ENCODE assay signal across 17 cellular contexts in the genomic region with DNA sequence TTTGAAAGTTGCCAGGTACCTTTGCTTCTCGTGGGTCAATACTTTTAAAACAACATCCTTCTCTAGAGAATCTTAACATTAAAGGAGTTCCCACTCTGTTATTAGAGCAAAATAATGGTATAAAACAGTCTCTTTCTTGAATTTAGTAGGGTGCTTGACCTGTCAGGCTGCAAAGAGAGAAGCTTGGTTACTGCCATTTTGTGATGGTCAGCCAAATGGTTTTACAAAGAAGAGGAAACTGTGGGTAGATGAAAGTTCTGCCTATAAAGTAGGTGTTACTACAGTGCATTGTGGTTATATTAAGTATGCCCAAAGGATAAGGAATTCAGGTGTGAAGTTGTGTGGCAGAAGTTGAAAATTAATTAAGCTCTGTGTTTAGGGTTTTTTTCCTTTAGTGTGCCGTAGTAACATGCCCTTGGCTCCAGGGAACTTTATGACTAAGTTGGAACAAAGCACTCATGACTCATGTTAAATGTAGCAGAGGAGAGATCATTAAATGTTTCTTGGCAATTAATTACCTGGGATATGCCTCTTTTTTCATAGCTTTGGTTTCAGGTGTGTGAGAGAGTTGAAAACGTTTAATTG.
DNase-seq lines count a peak whose midpoint lies in the region; ATAC-seq, FAIRE-seq and TF ChIP-seq lines count a peak whose summit lies in the region.
"Had no signal": no experiment of that assay in that cellular context is flagged by ENCODE, and none has a peak within 500 bp of the region (broad histone marks: within the 10 kb centered on the region; RNA-seq: fewer than 3 reads in every experiment).

No MANE protein-coding gene starts in this region.

- H3K9me3 ChIP-seq in GM23248 (ENCODE audit: low read depth) (no peaks in the 10 kb centered on the region), osteoblast (ENCODE audit: low read depth, low read length) (no peaks in the 10 kb centered on the region)
- H3K9me3 ChIP-seq: heart left ventricle, sigmoid colon had no signal

- FAIRE-seq in RCC 7860 (lab: Jason Lieb, UNC) = peak; percentile 97

- ATAC-seq in esophagus mucosa (peak; percentile 94), GM19324 (IDR thresholded peaks at IDR 0.05; ENCODE audit: low FRiP score, unreplicated experiment) (no peak)
- ATAC-seq: activated T-cell treated with anti-CD3 and anti-CD28 coated beads, Interleukin-2, amount 50 U/mL, for 4 hours; heart left ventricle; left ventricle myocardium superior; natural killer cell treated with Interleukin-12 subunit alpha and Interleukin-12 subunit beta and Interleukin-15 and Interleukin-18, amount 100 ng/mL, for 72 hours; Panc1 had no signal

- H2AFZ ChIP-seq in GM23248 (peak overlapping the region; percentile 60), osteoblast (ENCODE audit: low read length) (peak overlapping the region; percentile 87)

- in situ Hi-C loops in GM23248 (cut with MboI) = no loop called here

- H3K27me3 ChIP-seq in GM23248 (replicated peaks; ENCODE audit: insufficient read depth) (no peaks in the 10 kb centered on the region), osteoblast (ENCODE audit: insufficient read depth, low read length) (no peaks in the 10 kb centered on the region)
- H3K27me3 ChIP-seq: heart left ventricle, sigmoid colon had no signal

- DNase-seq in GM23248 (peak; percentile 78), RCC 7860 (ENCODE audit: low spot score) (peak; percentile 75), osteoblast (ENCODE audit: insufficient read length, low spot score, missing footprints) (no peak), GM19238 (ENCODE audit: insufficient read length, low spot score) (no peak), OCI-M1 (lab: John Stamatoyannopoulos, UW) (no peak)
- DNase-seq: activated CD4-positive, alpha-beta T cell treated with anti-CD3 and anti-CD28 coated beads, Interleukin-2, amount 10 ng/mL, durations not matched to agents 24 days and 14 days; activated T-cell treated with anti-CD3 and anti-CD28 coated beads, Interleukin-2, amount 50 U/mL, for 4 hours; amniotic stem cell; heart left ventricle; left ventricle myocardium superior; NCI-H2227 treated with DMSO at 0.1 percent for 48 hours; sigmoid colon had no signal

- no peak overlapping the region for H3K9ac ChIP-seq in GM23248

- H3K4me2 ChIP-seq in GM23248 (ENCODE audit: unreplicated experiment) = peak overlapping the region; percentile 3
- no peak overlapping the region for H3K4me2 ChIP-seq in osteoblast (ENCODE audit: insufficient read depth, low read length)

- H3K4me3 ChIP-seq in GM23248 (no peak overlapping the region), osteoblast (ENCODE audit: insufficient read depth, low read length) (no peak overlapping the region)
- H3K4me3 ChIP-seq: heart left ventricle, sigmoid colon had no signal

- H3K79me2 ChIP-seq in GM23248 (ENCODE audit: insufficient read depth) (no peaks in the 10 kb centered on the region), osteoblast (ENCODE audit: insufficient read depth, low read length) (no peaks in the 10 kb centered on the region)

- H3K27ac ChIP-seq in GM23248 (no peak overlapping the region), osteoblast (ENCODE audit: low read depth, low read length) (no peak overlapping the region)
- H3K27ac ChIP-seq: C4-2B, heart left ventricle, sigmoid colon had no signal

- H3K9me2 ChIP-seq in GM23248 (ENCODE audit: insufficient read depth) = peaks cover 5% of the 10 kb centered on the region; the same call in 1 of the 2 replicates

- 29 to 31% methylated on average over 3 of the region's 3 CpGs for WGBS in GM23248 (ENCODE audit: low coverage in 1 of 2, low lambda C conversion rate in 2 of 2, missing lambda C conversion rate in 2 of 2), 2 experiments

- no peaks in the 10 kb centered on the region for H3F3A ChIP-seq in GM23248 (ENCODE audit: insufficient read depth)

- TF ChIP-seq CTCF in osteoblast (IDR thresholded peaks at IDR 0.05; ENCODE audit: extremely low read depth, low read depth, low read length) = no peak

- H3K36me3 ChIP-seq in GM23248 (ENCODE audit: low read depth) (no peaks in the 10 kb centered on the region), osteoblast (ENCODE audit: insufficient read depth, low read length) (no peaks in the 10 kb centered on the region)
- H3K36me3 ChIP-seq: heart left ventricle, sigmoid colon had no signal

- H3K4me1 ChIP-seq in GM23248 (ENCODE audit: insufficient read depth) (peaks cover 13% of the 10 kb centered on the region), osteoblast (ENCODE audit: insufficient read depth, low read length) (peaks cover 9% of the 10 kb centered on the region)
- H3K4me1 ChIP-seq: heart left ventricle, sigmoid colon had no signal

- H4K20me1 ChIP-seq in GM23248 (ENCODE audit: insufficient read depth) = no peaks in the 10 kb centered on the region
- H4K20me1 ChIP-seq in osteoblast (ENCODE audit: insufficient read depth, low read length) = no peaks in the 10 kb centered on the region

Comparison
In these comparisons a context has a peak if more than half of its experiments do, and no peak if none do; other contexts are left out.
1. DNase-seq: peak in GM23248 (single experiment) and RCC 7860 (single experiment); none in osteoblast (single experiment), GM19238 (single experiment) and OCI-M1 (single experiment).